ENCODE assay signal across 21 cellular contexts in genomic region chr13:26200811-26201210, GRCh38. TPM values are rescaled to one million over a fixed set of nuclear protein-coding genes. Genes with fewer than 3 reads are reported as not detected.
A peak's percentile ranks its signal among the peaks of the same experiment; 100 is the strongest.
DNase-seq lines count a peak whose midpoint lies in the region; ATAC-seq and TF ChIP-seq lines count a peak whose summit lies in the region.
"Had no signal": no experiment of that assay in that cellular context is flagged by ENCODE, and none has a peak within 500 bp of the region (broad histone marks: within the 10 kb centered on the region; RNA-seq: fewer than 3 reads in every experiment).

No MANE protein-coding gene starts in this region.

- H3K27me3 Mint-ChIP-seq in HFFc6 (ENCODE audit: insufficient read depth): no peaks in the 10 kb centered on the region
- H3K27me3 Mint-ChIP-seq in natural killer cell treated with Interleukin-12 subunit alpha and Interleukin-12 subunit beta and Interleukin-15 and Interleukin-18, amount 100 ng/mL, for 72 hours: no peaks in the 10 kb centered on the region
- H3K27me3 Mint-ChIP-seq: CD4-positive, CD25-positive, alpha-beta regulatory T cell had no signal

- H3K9me3 Mint-ChIP-seq in HFFc6: peaks cover 4% of the 10 kb centered on the region
- no peaks in the 10 kb centered on the region for H3K9me3 Mint-ChIP-seq in natural killer cell treated with Interleukin-12 subunit alpha and Interleukin-12 subunit beta and Interleukin-15 and Interleukin-18, amount 100 ng/mL, for 72 hours

- DNase-seq in AG10803 (ENCODE audit: low read depth) (peak; percentile 31), HFFc6 (no peak), fibroblast of gingiva (ENCODE audit: low read depth) (peak; percentile 56), NCI-H2029 treated with DMSO at 0.1 percent for 48 hours (lab: John Stamatoyannopoulos, UW) (no peak), iPS-NIHi11 (ENCODE audit: low spot score) (no peak), spleen (no peak)
- no peak for DNase-seq in natural killer cell treated with Interleukin-12 subunit alpha and Interleukin-12 subunit beta and Interleukin-15 and Interleukin-18, amount 100 ng/mL, for 72 hours (ENCODE audit: low spot score)
- DNase-seq: AML-193; BE2C; C1 segment of cervical spinal cord; CD4-positive, CD25-positive, alpha-beta regulatory T cell; CD8-positive, alpha-beta T cell; DMS 273 treated with DMSO at 0.1 percent for 48 hours; DMS79; EL; GDM1; GOT3 had no signal

- peaks cover 4% of the 10 kb centered on the region for H3K36me3 Mint-ChIP-seq in HFFc6 (ENCODE audit: low read depth)
- peaks cover 12% of the 10 kb centered on the region for H3K36me3 Mint-ChIP-seq in natural killer cell treated with Interleukin-12 subunit alpha and Interleukin-12 subunit beta and Interleukin-15 and Interleukin-18, amount 100 ng/mL, for 72 hours

- H3K9me3 ChIP-seq in spleen: peaks cover 0 to 19% (median 16%) of the 10 kb centered on the region in 8 donors
- H3K9me3 ChIP-seq: BE2C, HAP-1 had no signal

- H3K36me3 ChIP-seq in spleen: peaks cover 0 to 36% (median 4%) of the 10 kb centered on the region in 6 donors
- H3K36me3 ChIP-seq: BE2C, HAP-1 had no signal

- H3K4me3 ChIP-seq in AG10803 (ENCODE audit: low read length) (no peak overlapping the region), spleen (no peak overlapping the region)
- H3K4me3 ChIP-seq: GM12878, HAP-1 had no signal

- no peaks in the 10 kb centered on the region for H3K27me3 ChIP-seq in spleen (replicated peaks in 1 of 7)
- H3K27me3 ChIP-seq: BE2C had no signal

- peak overlapping the region; percentile 38; the same call in 1 of the 2 replicates for H3K27ac Mint-ChIP-seq in HFFc6
- no peak overlapping the region for H3K27ac Mint-ChIP-seq in natural killer cell treated with Interleukin-12 subunit alpha and Interleukin-12 subunit beta and Interleukin-15 and Interleukin-18, amount 100 ng/mL, for 72 hours
- H3K27ac Mint-ChIP-seq: CD4-positive, CD25-positive, alpha-beta regulatory T cell; CD8-positive, alpha-beta T cell had no signal

- H3K4me3 Mint-ChIP-seq in HFFc6: peak overlapping the region; percentile 22; the same call in 1 of the 2 replicates
- no peak overlapping the region for H3K4me3 Mint-ChIP-seq in natural killer cell treated with Interleukin-12 subunit alpha and Interleukin-12 subunit beta and Interleukin-15 and Interleukin-18, amount 100 ng/mL, for 72 hours
- H3K4me3 Mint-ChIP-seq: CD4-positive, CD25-positive, alpha-beta regulatory T cell; CD8-positive, alpha-beta T cell had no signal

- TF ChIP-seq POLR2A in spleen (IDR thresholded peaks at IDR 0.05): no peak

- intact Hi-C loops in spleen (cut with DNase I; ENCODE audit: low total_unique reads): no loop called here

- peak; percentile 55 for ATAC-seq in SK-N-SH treated with all-trans-retinoic acid at 6 μM for 48 hours
- ATAC-seq in natural killer cell treated with Interleukin-12 subunit alpha and Interleukin-12 subunit beta and Interleukin-15 and Interleukin-18, amount 100 ng/mL, for 72 hours: no peak
- ATAC-seq: CD8-positive, alpha-beta T cell; GM12878 had no signal

- peaks cover 32% of the 10 kb centered on the region for H3K4me1 Mint-ChIP-seq in HFFc6 (ENCODE audit: low read depth)
- H3K4me1 Mint-ChIP-seq in natural killer cell treated with Interleukin-12 subunit alpha and Interleukin-12 subunit beta and Interleukin-15 and Interleukin-18, amount 100 ng/mL, for 72 hours (ENCODE audit: low read depth in 2 of 2): no peaks in the 10 kb centered on the region
- H3K4me1 Mint-ChIP-seq: CD4-positive, CD25-positive, alpha-beta regulatory T cell had no signal

- H3K4me1 ChIP-seq in spleen: no peaks in the 10 kb centered on the region
- H3K4me1 ChIP-seq: BE2C, HAP-1 had no signal

- no peak overlapping the region for H3K27ac ChIP-seq in spleen
- H3K27ac ChIP-seq: 22Rv1 had no signal

- TF ChIP-seq CTCF in AG10803 (conservative IDR thresholded peaks at IDR 0.05; ENCODE audit: low read length) (no peak), HFFc6 (IDR thresholded peaks at IDR 0.05) (no peak), spleen (IDR thresholded peaks at IDR 0.05 in 8 of 11, conservative IDR thresholded peaks at IDR 0.05 in 3 of 11) (no peak)

TF ChIP-seq in SK-N-SH treated with all-trans-retinoic acid at 6 μM for 48 hours, 23 proteins besides CTCF, POLR2A, EP300 and RAD21:
- TF ChIP-seq PPARA (CRISPR knock-in tag; IDR thresholded peaks at IDR 0.05; ENCODE audit: borderline replicate concordance) (no peak), GLIS3 (CRISPR knock-in tag; IDR thresholded peaks at IDR 0.05) (no peak), SNAI2 (CRISPR knock-in tag; IDR thresholded peaks at IDR 0.05) (no peak)
- TF ChIP-seq, protein P1, sequence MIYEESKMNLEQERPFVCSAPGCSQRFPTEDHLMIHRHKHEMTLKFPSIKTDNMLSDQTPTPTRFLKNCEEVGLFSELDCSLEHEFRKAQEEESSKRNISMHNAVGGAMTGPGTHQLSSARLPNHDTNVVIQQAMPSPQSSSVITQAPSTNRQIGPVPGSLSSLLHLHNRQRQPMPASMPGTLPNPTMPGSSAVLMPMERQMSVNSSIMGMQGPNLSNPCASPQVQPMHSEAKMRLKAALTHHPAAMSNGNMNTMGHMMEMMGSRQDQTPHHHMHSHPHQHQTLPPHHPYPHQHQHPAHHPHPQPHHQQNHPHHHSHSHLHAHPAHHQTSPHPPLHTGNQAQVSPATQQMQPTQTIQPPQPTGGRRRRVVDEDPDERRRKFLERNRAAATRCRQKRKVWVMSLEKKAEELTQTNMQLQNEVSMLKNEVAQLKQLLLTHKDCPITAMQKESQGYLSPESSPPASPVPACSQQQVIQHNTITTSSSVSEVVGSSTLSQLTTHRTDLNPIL (CRISPR knock-in tag; IDR thresholded peaks at IDR 0.05; ENCODE audit: low read depth): no peak
TF ChIP-seq in SK-N-SH treated with all-trans-retinoic acid at 6 μM for 48 hours: peak in this region for 0.

RNA-seq across cellular contexts. Expression of gene RNF6, which starts 21.3 kb away (rescaled TPM):
- 10 to 100 TPM; 47.6 to 51.7 (median 48.5) TPM for total RNA-seq in HFFc6 (2021; fragmentation: NEBNext Ultra II Directional; extraction: Animal tissue kit (Norgen Biotek cat#: 25700))
- 10 to 100 TPM; 37.7 to 64.4 TPM for total RNA-seq in natural killer cell treated with Interleukin-12 subunit alpha and Interleukin-12 subunit beta and Interleukin-15 and Interleukin-18, amount 100 ng/mL, for 72 hours
- 10 to 100 TPM; 29.1 to 39.0 (median 30.5) TPM for total RNA-seq in spleen
- 10 to 100 TPM; 13.3 to 17.7 (median 15.0) TPM for polyA plus RNA-seq in spleen

RNA-seq across cellular contexts. Expression of gene CDK8, which starts 53.1 kb away (rescaled TPM):
- 10 to 100 TPM; 15.1 to 19.3 (median 17.4) TPM for total RNA-seq in HFFc6 (2021; fragmentation: NEBNext Ultra II Directional; extraction: Animal tissue kit (Norgen Biotek cat#: 25700))
- total RNA-seq in natural killer cell treated with Interleukin-12 subunit alpha and Interleukin-12 subunit beta and Interleukin-15 and Interleukin-18, amount 100 ng/mL, for 72 hours: 10 to 100 TPM; 16.3 to 17.0 TPM
- total RNA-seq in spleen: 10 to 100 TPM in 2 of 7 donors, 1 to 10 TPM in 5; 7.8 to 16.4 (median 9.2) TPM
- 10 to 100 TPM in 1 of 3 donors, 1 to 10 TPM in 2; 8.6 to 10.4 (median 9.9) TPM for polyA plus RNA-seq in spleen

Comparison
In these comparisons a context has a peak if more than half of its experiments do, and no peak if none do; other contexts are left out.
1. DNase-seq: peak in AG10803 (single experiment) and fibroblast of gingiva (single experiment); none in HFFc6 (single experiment), NCI-H2029 treated with DMSO at 0.1 percent for 48 hours (single experiment), natural killer cell treated with Interleukin-12 subunit alpha and Interleukin-12 subunit beta and Interleukin-15 and Interleukin-18, amount 100 ng/mL, for 72 hours (single experiment), iPS-NIHi11 (single experiment) and spleen (single experiment).